In the genomic region with DNA sequence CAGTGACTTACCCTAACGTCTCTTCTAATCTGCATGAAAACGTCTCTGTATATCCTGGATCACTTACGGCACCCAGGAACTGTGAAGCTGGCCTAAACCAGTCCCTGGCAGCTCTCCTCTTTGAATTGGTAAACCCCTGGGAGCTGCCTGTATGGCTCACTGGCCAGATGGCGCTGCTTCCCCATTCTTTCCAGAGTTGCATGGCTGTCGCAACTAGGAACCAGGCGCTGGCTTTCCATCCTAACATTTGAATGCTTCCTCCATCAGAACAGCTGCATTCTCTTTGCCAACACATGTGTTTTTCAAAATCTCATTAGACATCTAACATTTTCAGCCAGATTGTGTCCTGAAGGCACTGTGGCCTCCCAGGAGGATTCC, we compare ENCODE assay signal across 8 cellular contexts. TPM values are rescaled to one million over a fixed set of nuclear protein-coding genes. Genes with fewer than 3 reads are reported as not detected.
A peak's percentile ranks its signal among the peaks of the same experiment; 100 is the strongest.
DNase-seq lines count a peak whose midpoint lies in the region; ATAC-seq and TF ChIP-seq lines count a peak whose summit lies in the region.

No MANE protein-coding gene starts in this region.

- peak overlapping the region; percentile 20 to 85 (median 50) for H3K27ac Mint-ChIP-seq in IgD-negative memory B cell

- H3K9me3 ChIP-seq in RWPE2 (ENCODE audit: severe bottlenecking), result no peaks in the 10 kb centered on the region

- no peaks in the 10 kb centered on the region for H3K9me3 Mint-ChIP-seq in IgD-negative memory B cell

- no peaks in the 10 kb centered on the region for H3K36me3 ChIP-seq in ACC112 (ENCODE audit: insufficient read depth, low read length)
- no peaks in the 10 kb centered on the region for H3K36me3 ChIP-seq in RWPE2 (ENCODE audit: low read depth)

- H3K36me3 Mint-ChIP-seq in IgD-negative memory B cell, result no peaks in the 10 kb centered on the region

- ATAC-seq in GM18868 (IDR thresholded peaks at IDR 0.05; ENCODE audit: unreplicated experiment), result peak; percentile 3
- peak; percentile 66; the same call in 2 of the 3 replicates for ATAC-seq in RWPE2 (ENCODE audit: low read depth)

- H2AFZ ChIP-seq in ACC112 (ENCODE audit: low read length, unreplicated experiment), result peak overlapping the region; percentile 4

- H3K4me3 Mint-ChIP-seq in IgD-negative memory B cell, result peak overlapping the region; percentile 32 to 91 (median 86)

- H3K27me3 ChIP-seq in ACC112 (ENCODE audit: insufficient read depth, low read length) (no peaks in the 10 kb centered on the region), RWPE2 (ENCODE audit: insufficient read depth, poor library complexity, severe bottlenecking) (no peaks in the 10 kb centered on the region)

- H3K4me3 ChIP-seq in ACC112 (ENCODE audit: low read depth, low read length) (no peak overlapping the region), RWPE2 (ENCODE audit: severe bottlenecking) (no peak overlapping the region)

- H3K79me2 ChIP-seq in ACC112 (ENCODE audit: control insufficient read depth, insufficient read depth, low read length, unreplicated experiment), result no peaks in the 10 kb centered on the region

- H3K27ac ChIP-seq in ACC112 (ENCODE audit: low read depth, low read length), result no peak overlapping the region
- no peak overlapping the region for H3K27ac ChIP-seq in RWPE2 (ENCODE audit: poor library complexity, severe bottlenecking)

- peak; percentile 32 for TF ChIP-seq CTCF in RWPE2 (IDR thresholded peaks at IDR 0.05; ENCODE audit: poor library complexity, severe bottlenecking)

- H3K4me1 ChIP-seq in ACC112 (ENCODE audit: control insufficient read depth, insufficient read depth, low read length, unreplicated experiment) (peaks cover 8% of the 10 kb centered on the region), RWPE2 (ENCODE audit: insufficient read depth, poor library complexity, severe bottlenecking) (no peaks in the 10 kb centered on the region)

- peaks cover 30 to 44% (median 36%) of the 10 kb centered on the region in 3 donors for H3K4me1 Mint-ChIP-seq in IgD-negative memory B cell

- peaks cover 4% of the 10 kb centered on the region for H3K27me3 Mint-ChIP-seq in IgD-negative memory B cell

- no peak for DNase-seq in RWPE2 (ENCODE audit: low spot score)
- peak; percentile 55 for DNase-seq in iPS-NIHi11 (ENCODE audit: low spot score)
- DNase-seq in activated CD4-positive, alpha-beta T cell treated with anti-CD3 and anti-CD28 coated beads, Interleukin-2, amount 50 U/mL, for 1 hour, result no peak
- DNase-seq in activated T-cell treated with anti-CD3 and anti-CD28 coated beads for 4 hours, result no peak
- no peak for DNase-seq in NCI-H2227 (lab: John Stamatoyannopoulos, UW; ENCODE audit: unreplicated experiment)

RNA-seq across cellular contexts. Expression of gene PCA3, which starts 8.0 kb away (rescaled TPM):
- not detected for polyA plus RNA-seq in IgD-negative memory B cell
